In genomic region chr4:31236635-31237173, GRCh38 we compare ENCODE assay signal across 1 cellular context.
TF ChIP-seq lines count a peak whose summit lies in the region.

No MANE protein-coding gene starts in this region.

TF ChIP-seq in H1, 55 proteins besides CTCF, POLR2A, EP300 and RAD21 (continued from another document):
- TF ChIP-seq ATF2 (IDR thresholded peaks at IDR 0.05; ENCODE audit: low read length) = no peak
- TF ChIP-seq CTBP2 (IDR thresholded peaks at IDR 0.05; ENCODE audit: borderline replicate concordance, insufficient read depth, insufficient read length, low read length) = no peak
- TF ChIP-seq CBX5 (IDR thresholded peaks at IDR 0.05; ENCODE audit: low read depth, low read length) = no peak
- no peak for TF ChIP-seq PHF8 (conservative IDR thresholded peaks at IDR 0.05; ENCODE audit: low read depth, low read length)
